In genomic region chr18:79402209-79402576, GRCh38 we compare ENCODE assay signal across 11 cellular contexts. TPM values are rescaled to one million over a fixed set of nuclear protein-coding genes. Genes with fewer than 3 reads are reported as not detected.
DNase-seq lines count a peak whose midpoint lies in the region; ATAC-seq and TF ChIP-seq lines count a peak whose summit lies in the region.
"Had no signal": no experiment of that assay in that cellular context is flagged by ENCODE, and none has a peak within 500 bp of the region (broad histone marks: within the 10 kb centered on the region; RNA-seq: fewer than 3 reads in every experiment).

No MANE protein-coding gene starts in this region.

- intact Hi-C loops in Right ventricle myocardium superior (cut with DNase I) (loop anchor here (10.0 kb wide), 1 partner anchor 53 kb away; no protein-coding TSS in a partner anchor), cardiac septum (cut with DNase I) (no loop called here)

- TF ChIP-seq CTCF in tibial nerve (IDR thresholded peaks at IDR 0.05) (no peak), GM20000 (IDR thresholded peaks at IDR 0.05; ENCODE audit: extremely low read depth, missing control alignments) (no peak)

- no peak overlapping the region for H3K14ac ChIP-seq in mesenchymal stem cell (ENCODE audit: low read length in 2 of 2)

- H4K91ac ChIP-seq in mesenchymal stem cell (ENCODE audit: low read length) = no peak overlapping the region

- no peak overlapping the region for H3K23ac ChIP-seq in mesenchymal stem cell (ENCODE audit: low read length in 2 of 2)

- no peak overlapping the region for H2AFZ ChIP-seq in mesenchymal stem cell (ENCODE audit: low read depth, low read length)

- H3K4me3 ChIP-seq in tibial nerve (peak overlapping the region in 1 of 4 donors; percentile 76), mesenchymal stem cell (ENCODE audit: insufficient read depth in 1 of 2, low read depth in 1 of 2, low read length in 2 of 2) (no peak overlapping the region)
- H3K4me3 ChIP-seq: K562 had no signal

- no peak overlapping the region for H2AK5ac ChIP-seq in mesenchymal stem cell (ENCODE audit: low read length, severe bottlenecking)

- H2BK15ac ChIP-seq in mesenchymal stem cell (ENCODE audit: low read depth, poor library complexity, severe bottlenecking) = no peak overlapping the region

- no peak overlapping the region for H3K4me2 ChIP-seq in mesenchymal stem cell (ENCODE audit: low read length, poor library complexity, severe bottlenecking)

- ATAC-seq in Right ventricle myocardium superior (ENCODE audit: poor library complexity) (no peak), naive B cell (ENCODE audit: low read depth in 2 of 2) (no peak)
- ATAC-seq: K562 had no signal

- peaks cover 61% of the 10 kb centered on the region for H3K36me3 Mint-ChIP-seq in activated naive CD8-positive, alpha-beta T cell treated with anti-CD3 and anti-CD28 coated beads for 36 hours
- peaks cover 0 to 7% of the 10 kb centered on the region in 2 donors for H3K36me3 Mint-ChIP-seq in naive B cell

- peaks cover 0 to 3% (median 0%) of the 10 kb centered on the region in 3 donors for H3K36me3 ChIP-seq in tibial nerve
- H3K36me3 ChIP-seq in mesenchymal stem cell (ENCODE audit: control insufficient read depth in 1 of 2, insufficient read depth in 2 of 2, low read depth in 1 of 2, low read length in 2 of 2) = peaks cover 0 to 17% of the 10 kb centered on the region in 2 experiments
- H3K36me3 ChIP-seq: brain microvascular endothelial cell had no signal

- H3K27ac ChIP-seq in tibial nerve (peak overlapping the region in 3 of 4 donors; percentile 94 to 98 (median 95)), mesenchymal stem cell (ENCODE audit: low read length, poor library complexity, severe bottlenecking) (no peak overlapping the region)
- H3K27ac ChIP-seq: brain microvascular endothelial cell had no signal

- no peak for TF ChIP-seq POLR2A in tibial nerve (IDR thresholded peaks at IDR 0.05)

- H3K4me3 Mint-ChIP-seq in activated naive CD8-positive, alpha-beta T cell treated with anti-CD3 and anti-CD28 coated beads for 36 hours = peak overlapping the region; percentile 68
- peak overlapping the region; percentile 78 to 91 (median 88) for H3K4me3 Mint-ChIP-seq in naive B cell

- H3K4me1 ChIP-seq in tibial nerve (peaks cover 3 to 87% (median 44%) of the 10 kb centered on the region in 4 donors), mesenchymal stem cell (ENCODE audit: control insufficient read depth, insufficient read depth, low read depth, low read length) (peaks cover 23% of the 10 kb centered on the region)

- H3K9me3 ChIP-seq in tibial nerve (no peaks in the 10 kb centered on the region), mesenchymal stem cell (ENCODE audit: control insufficient read depth, low read length) (no peaks in the 10 kb centered on the region)

- H2BK5ac ChIP-seq in mesenchymal stem cell (ENCODE audit: low read depth, low read length, poor library complexity, severe bottlenecking) = no peak overlapping the region

- TF ChIP-seq EP300 in tibial nerve (IDR thresholded peaks at IDR 0.05) = no peak

- H2BK120ac ChIP-seq in mesenchymal stem cell (ENCODE audit: low read depth, low read length) = no peak overlapping the region

- DNase-seq in Right ventricle myocardium superior (peak; percentile 44), cardiac septum (ENCODE audit: low spot score) (no peak), naive B cell (no peak), tibial nerve (ENCODE audit: low spot score in 2 of 2) (no peak), GM20000 (ENCODE audit: low spot score) (no peak), mesenchymal stem cell (no peak), NCI-H187 treated with DMSO at 0.1 percent for 48 hours (lab: John Stamatoyannopoulos, UW) (no peak)
- no peak for DNase-seq in activated naive CD8-positive, alpha-beta T cell treated with anti-CD3 and anti-CD28 coated beads for 36 hours
- DNase-seq: brain microvascular endothelial cell, NCI-H2029 had no signal

- no peak overlapping the region for H3K4ac ChIP-seq in mesenchymal stem cell (ENCODE audit: low read depth in 1 of 2, low read length in 2 of 2)

- H3K27me3 Mint-ChIP-seq in activated naive CD8-positive, alpha-beta T cell treated with anti-CD3 and anti-CD28 coated beads for 36 hours = no peaks in the 10 kb centered on the region
- H3K27me3 Mint-ChIP-seq in naive B cell = no peaks in the 10 kb centered on the region

- peak overlapping the region; percentile 97 for H3K27ac Mint-ChIP-seq in activated naive CD8-positive, alpha-beta T cell treated with anti-CD3 and anti-CD28 coated beads for 36 hours
- peak overlapping the region in 5 of 6 donors; percentile 97 to 100 (median 99) for H3K27ac Mint-ChIP-seq in naive B cell

- H3K9me3 Mint-ChIP-seq in activated naive CD8-positive, alpha-beta T cell treated with anti-CD3 and anti-CD28 coated beads for 36 hours = no peaks in the 10 kb centered on the region
- H3K9me3 Mint-ChIP-seq in naive B cell = no peaks in the 10 kb centered on the region

- peaks cover 7% of the 10 kb centered on the region for H3K79me1 ChIP-seq in mesenchymal stem cell (replicated peaks; ENCODE audit: low read length, poor library complexity, severe bottlenecking)

- H4K8ac ChIP-seq in mesenchymal stem cell (ENCODE audit: low read length) = no peak overlapping the region

- H3K4me1 Mint-ChIP-seq in activated naive CD8-positive, alpha-beta T cell treated with anti-CD3 and anti-CD28 coated beads for 36 hours = peaks cover 54% of the 10 kb centered on the region
- peaks cover 53 to 77% (median 73%) of the 10 kb centered on the region in 3 donors for H3K4me1 Mint-ChIP-seq in naive B cell

- no peaks in the 10 kb centered on the region for H3K27me3 ChIP-seq in tibial nerve
- peaks cover 0 to 47% of the 10 kb centered on the region in 2 experiments for H3K27me3 ChIP-seq in mesenchymal stem cell (ENCODE audit: control insufficient read depth in 1 of 2, insufficient read depth in 1 of 2, low read length in 2 of 2)

- H3K9ac ChIP-seq in mesenchymal stem cell (ENCODE audit: low read length) = no peak overlapping the region

- H3K18ac ChIP-seq in mesenchymal stem cell (ENCODE audit: low read depth in 1 of 2, low read length in 2 of 2) = no peak overlapping the region

- WGBS in tibial nerve, 2 donors = 87 to 92% methylated on average over 12 to 16 of the region's 16 CpGs
- WGBS in mesenchymal stem cell = 92% methylated on average over 16 of the region's 16 CpGs

- no peak overlapping the region for H2BK12ac ChIP-seq in mesenchymal stem cell (ENCODE audit: low read length in 2 of 2)

RNA-seq across cellular contexts. Expression of gene NFATC1, which starts 6.5 kb away (rescaled TPM):
- 19.8 TPM for total RNA-seq in Right ventricle myocardium superior
- total RNA-seq in cardiac septum = 16.4 TPM
- total RNA-seq in activated naive CD8-positive, alpha-beta T cell treated with anti-CD3 and anti-CD28 coated beads for 36 hours = 10 to 100 TPM; 94.2 to 98.5 TPM
- polyA plus RNA-seq in naive B cell (ENCODE audit: low read depth in 6 of 6) = 10 to 100 TPM; 35.7 to 77.8 (median 51.1) TPM
- 10 to 100 TPM; 33.7 to 48.6 (median 37.8) TPM for total RNA-seq in tibial nerve
- polyA plus RNA-seq in mesenchymal stem cell (2013, experiment 1 of 2) = 9.9 TPM
- 10.1 TPM for polyA plus RNA-seq in mesenchymal stem cell (2013, experiment 2 of 2)
